ENCODE assay signal across 12 cellular contexts in genomic region chr4:67714248-67714583, GRCh38. TPM values are rescaled to one million over a fixed set of nuclear protein-coding genes. Genes with fewer than 3 reads are reported as not detected.
A peak's percentile ranks its signal among the peaks of the same experiment; 100 is the strongest.
DNase-seq lines count a peak whose midpoint lies in the region; ATAC-seq, FAIRE-seq and TF ChIP-seq lines count a peak whose summit lies in the region.
"Had no signal": no experiment of that assay in that cellular context is flagged by ENCODE, and none has a peak within 500 bp of the region (broad histone marks: within the 10 kb centered on the region; RNA-seq: fewer than 3 reads in every experiment).

No MANE protein-coding gene starts in this region.

- no peaks in the 10 kb centered on the region for H3K9me3 ChIP-seq in K562 (replicated peaks; ENCODE audit: control insufficient read depth, insufficient read depth, low read depth, low read length)
- no peaks in the 10 kb centered on the region for H3K9me3 ChIP-seq in upper lobe of right lung
- no peaks in the 10 kb centered on the region for H3K9me3 ChIP-seq in T-helper 17 cell (ENCODE audit: control insufficient read depth, low read length, poor library complexity, severe bottlenecking)

- POLR2A ChIA-PET in K562 (lab: Yijun Ruan, JAX) = interaction anchor here (0.6 to 3.1 kb wide), 5 partner anchors 8 to 16 kb away, joined by 3 to 13 read pairs (median 3); partner anchors contain the start of gene UBA6

- H3K4me1 ChIP-seq in K562 (replicated peaks in 1 of 2; ENCODE audit: control insufficient read depth in 2 of 2, insufficient read depth in 2 of 2, low read length in 2 of 2) (peaks cover 33 to 48% of the 10 kb centered on the region in 2 experiments), upper lobe of right lung (no peaks in the 10 kb centered on the region)

- in situ Hi-C loops in K562 (cut with MboI) = no loop called here

- peaks cover 4% of the 10 kb centered on the region for H3K36me3 Mint-ChIP-seq in T-helper 17 cell (ENCODE audit: low read depth)

- CTCF ChIA-PET in K562 (lab: Yijun Ruan, JAX; ENCODE audit: low intra/inter-chr PET ratio) = no interaction called here

- no peak for FAIRE-seq in K562 (lab: Jason Lieb, UNC)

- H3K9me1 ChIP-seq in K562 (ENCODE audit: control insufficient read depth, insufficient read depth, low read length) = no peaks in the 10 kb centered on the region

- peak; percentile 27 for DNase-seq in A172 (ENCODE audit: low spot score)
- DNase-seq in K562 (ENCODE audit: extremely low read depth in 1 of 4, low spot score in 3 of 4) = peak in 2 of 4 experiments; percentile 45 to 49
- no peak for DNase-seq in upper lobe of right lung
- no peak for DNase-seq in NCI-H187 (lab: John Stamatoyannopoulos, UW)
- no peak for DNase-seq in NCI-H2171 (lab: John Stamatoyannopoulos, UW)
- no peak for DNase-seq in T-helper 17 cell
- DNase-seq: COR-L47, dorsolateral prefrontal cortex, left cardiac atrium, NCI-H2171 treated with DMSO at 0.1 percent for 48 hours had no signal

- no peaks in the 10 kb centered on the region for H3K27me3 ChIP-seq in K562 (ENCODE audit: control insufficient read depth in 2 of 2, insufficient read depth in 2 of 2, low read length in 2 of 2)
- no peaks in the 10 kb centered on the region for H3K27me3 ChIP-seq in upper lobe of right lung
- H3K27me3 ChIP-seq: dorsolateral prefrontal cortex had no signal

- no peak for TF ChIP-seq RAD21 in K562 (CRISPR knock-in tag; conservative IDR thresholded peaks at IDR 0.05 in 1 of 2, IDR thresholded peaks at IDR 0.05 in 1 of 2)

- H3K4me2 ChIP-seq in K562 (ENCODE audit: insufficient read depth, low read length) = peak overlapping the region; percentile 33; the same call in 1 of the 2 replicates

- TF ChIP-seq POLR2A in K562 (conservative IDR thresholded peaks at IDR 0.05) = no peak

- H3K27ac Mint-ChIP-seq in T-helper 17 cell = no peak overlapping the region

- peak; percentile 77 for ATAC-seq in GM19023 (IDR thresholded peaks at IDR 0.05; ENCODE audit: unreplicated experiment)
- peak; percentile 65 for ATAC-seq in HG03342 (IDR thresholded peaks at IDR 0.05; ENCODE audit: unreplicated experiment)
- ATAC-seq in K562 = peak; percentile 50
- no peak for ATAC-seq in upper lobe of right lung
- ATAC-seq in T-helper 17 cell = no peak

- H3K4me3 Mint-ChIP-seq in T-helper 17 cell = no peak overlapping the region

- H3K27me3 Mint-ChIP-seq in T-helper 17 cell = no peaks in the 10 kb centered on the region

- 77% methylated on average over 1 of the region's 1 CpG for WGBS in K562 (ENCODE audit: insufficient coverage, low coverage, missing lambda C conversion rate)

- peaks cover 95% of the 10 kb centered on the region for H3K79me2 ChIP-seq in K562 (ENCODE audit: control insufficient read depth, insufficient read depth, low read length)

- H3K4me3 ChIP-seq in K562 (no peak overlapping the region), upper lobe of right lung (no peak overlapping the region)
- H3K4me3 ChIP-seq: dorsolateral prefrontal cortex had no signal

- H3K9ac ChIP-seq in K562 (ENCODE audit: insufficient read depth in 1 of 2, low read depth in 2 of 2, low read length in 2 of 2) = peak overlapping the region in 1 of 2 experiments; percentile 53; a peak in 1 of 4 replicates

- H4K20me1 ChIP-seq in K562 (replicated peaks; ENCODE audit: control insufficient read depth, insufficient read depth, low read length) = peaks cover 7% of the 10 kb centered on the region; the same call in 1 of the 2 replicates

- H2AFZ ChIP-seq in K562 (ENCODE audit: low read depth, low read length) = no peak overlapping the region

- TF ChIP-seq CTCF in K562 (IDR thresholded peaks at IDR 0.05 in 2 of 3, conservative IDR thresholded peaks at IDR 0.05 in 1 of 3; ENCODE audit: insufficient read depth in 2 of 3, low read depth in 1 of 3, low read length in 3 of 3) (no peak), upper lobe of right lung (IDR thresholded peaks at IDR 0.05) (no peak)

- H3K27ac ChIP-seq in K562 (ENCODE audit: extremely low read depth, low read depth, low read length) (peak overlapping the region; percentile 79), upper lobe of right lung (no peak overlapping the region)
- H3K27ac ChIP-seq: dorsolateral prefrontal cortex had no signal

- H3K36me3 ChIP-seq in K562 (ENCODE audit: control insufficient read depth, insufficient read depth, low read length) (peaks cover 20% of the 10 kb centered on the region; the same call in 2 of the 3 replicates), upper lobe of right lung (no peaks in the 10 kb centered on the region)

- intact Hi-C loops in K562 (cut with micrococcal nuclease) (no loop called here), upper lobe of right lung (cut with DNase I) (no loop called here)

- no peak for TF ChIP-seq EP300 in K562 (IDR thresholded peaks at IDR 0.05; ENCODE audit: low read length)

- H3K4me1 Mint-ChIP-seq in T-helper 17 cell = peaks cover 7% of the 10 kb centered on the region

- no TSS peak for BruUV-seq in K562 (replicated peaks; lab: Mats Ljungman, UMichigan)

TF ChIP-seq in K562, 482 proteins besides CTCF, POLR2A, EP300 and RAD21 (continues in another document):
- peak; percentile 22 for TF ChIP-seq SMAD1 (IDR thresholded peaks at IDR 0.05; ENCODE audit: low read depth, low read length, partially characterized antibody)
- TF ChIP-seq NFE2L1 (tag; IDR thresholded peaks at IDR 0.05; ENCODE audit: borderline replicate concordance, low read depth) = no peak
- peak; percentile 46; the same call in 1 of the 2 replicates for TF ChIP-seq ATF3 (IDR thresholded peaks at IDR 0.05)
- no peak for TF ChIP-seq ATF3 (CRISPR knock-in tag; conservative IDR thresholded peaks at IDR 0.05)
- no peak for TF ChIP-seq FOXK2 (conservative IDR thresholded peaks at IDR 0.05 in 1 of 2, IDR thresholded peaks at IDR 0.05 in 1 of 2; ENCODE audit: low read depth in 2 of 2)
- TF ChIP-seq DPF2 (IDR thresholded peaks at IDR 0.05) = peak; percentile 12; the same call in 1 of the 2 replicates

RNA-seq across cellular contexts. Expression of gene UBA6, which starts 13.3 kb away (rescaled TPM):
- total RNA-seq in A172 (2014; rRNA removed; shearing (Covaris generic)) = 134 and 178 TPM in 2 replicates
- 163 and 411 TPM in 2 replicates for total RNA-seq in K562 (2011; cell fraction: chromatin; rRNA removed; ENCODE audit: low replicate concordance)
- 67.7 and 84.2 TPM in 2 replicates for total RNA-seq in K562 (2011; cell fraction: nucleolus; rRNA removed)
- total RNA-seq in K562 (2011; cell fraction: nucleoplasm; rRNA removed) = 91.1 and 113 TPM in 2 replicates
- 51.5 and 102 TPM in 2 replicates for total RNA-seq in K562 (2014; rRNA removed)
- total RNA-seq in K562 (2014; rRNA removed; fragmentation: Illumina TruSeq; extraction: Trizol) = 135 and 170 TPM in 2 replicates
- total RNA-seq in K562 (2015; rRNA removed; fragmentation: Illumina TruSeq; extraction: Trizol) = 94.6 and 96.0 TPM in 2 replicates
- 130 and 132 TPM in 2 replicates for total RNA-seq in K562 (2021)
- polyA plus RNA-seq in K562 (2011; rRNA removed) = 109 and 139 TPM in 2 replicates
- polyA plus RNA-seq in K562 (2011; cell fraction: cytosol; rRNA removed) = 24.6 and 47.1 TPM in 2 replicates
- 96.1 and 134 TPM in 2 replicates for polyA plus RNA-seq in K562 (2011; cell fraction: nucleus; rRNA removed)
- 34.3 and 69.1 TPM in 2 replicates for polyA plus RNA-seq in K562 (2012)
- 73.2 and 86.6 TPM in 2 replicates for polyA plus RNA-seq in K562 (2014; fragmentation: Illumina TruSeq; extraction: Trizol)
- 10 to 100 TPM; 22.9 to 30.1 TPM for polyA plus RNA-seq in K562 (2014; fragmentation: Nextera tagmentation; extraction: Ambion mirVana)
- 39.8 and 42.8 TPM in 2 replicates for polyA plus RNA-seq in K562 (2014; rRNA removed)
- 750 and 759 TPM in 2 replicates for polyA minus RNA-seq in K562 (2011; rRNA and poly(A)+ RNA removed)
- polyA minus RNA-seq in K562 (2011; cell fraction: cytosol; rRNA and poly(A)+ RNA removed) = 145 and 199 TPM in 2 replicates
- 123 and 152 TPM in 2 replicates for polyA minus RNA-seq in K562 (2011; cell fraction: nucleus; rRNA and poly(A)+ RNA removed)
- 48.5 TPM for total RNA-seq in upper lobe of right lung
- 10 to 100 TPM; 43.7 to 54.8 TPM for total RNA-seq in T-helper 17 cell

RNA-seq across cellular contexts. Expression of gene GNRHR, which starts 40.0 kb away (rescaled TPM):
- not detected in 2 replicates for total RNA-seq in A172 (2014; rRNA removed; shearing (Covaris generic))
- total RNA-seq in K562 (2011; cell fraction: chromatin; rRNA removed; ENCODE audit: low replicate concordance) = not detected in 2 replicates
- not detected in 2 replicates for total RNA-seq in K562 (2011; cell fraction: nucleolus; rRNA removed)
- total RNA-seq in K562 (2011; cell fraction: nucleoplasm; rRNA removed) = not detected in 2 replicates
- total RNA-seq in K562 (2014; rRNA removed) (not detected in 2 replicates), K562 (2014; rRNA removed; fragmentation: Illumina TruSeq; extraction: Trizol) (not detected in 2 replicates), K562 (2015; rRNA removed; fragmentation: Illumina TruSeq; extraction: Trizol) (not detected in 2 replicates), K562 (2021) (not detected in 2 replicates), upper lobe of right lung (not detected), T-helper 17 cell (not detected)
- polyA plus RNA-seq in K562 (2011; rRNA removed) (not detected in 2 replicates), K562 (2014; fragmentation: Illumina TruSeq; extraction: Trizol) (not detected in 2 replicates), K562 (2014; fragmentation: Nextera tagmentation; extraction: Ambion mirVana) (under 1 TPM; 0.06 to 0.13 TPM), K562 (2014; rRNA removed) (not detected in 2 replicates)
- not detected in 2 replicates for polyA plus RNA-seq in K562 (2011; cell fraction: cytosol; rRNA removed)
- not detected in 2 replicates for polyA plus RNA-seq in K562 (2011; cell fraction: nucleus; rRNA removed)
- polyA plus RNA-seq in K562 (2012) = 0.17 and 0.25 TPM in 2 replicates
- not detected in 2 replicates for polyA minus RNA-seq in K562 (2011; rRNA and poly(A)+ RNA removed)
- polyA minus RNA-seq in K562 (2011; cell fraction: cytosol; rRNA and poly(A)+ RNA removed) = not detected in 2 replicates
- polyA minus RNA-seq in K562 (2011; cell fraction: nucleus; rRNA and poly(A)+ RNA removed) = not detected in 2 replicates
- total RNA-seq: dorsolateral prefrontal cortex, left cardiac atrium had no signal

Comparison
In these comparisons a context has a peak if more than half of its experiments do, and no peak if none do; other contexts are left out.
1. ATAC-seq: peak in GM19023 (single experiment), HG03342 (single experiment) and K562 (single experiment); none in upper lobe of right lung (single experiment) and T-helper 17 cell (single experiment).